20 cellular contexts compared by ENCODE assay signal in genomic region chr14:96581902-96582640, GRCh38.
DNase-seq lines count a peak whose midpoint lies in the region; ATAC-seq and TF ChIP-seq lines count a peak whose summit lies in the region.
"Had no signal": no experiment of that assay in that cellular context is flagged by ENCODE, and none has a peak within 500 bp of the region (broad histone marks: within the 10 kb centered on the region; RNA-seq: fewer than 3 reads in every experiment).

No MANE protein-coding gene starts in this region.

- no peak overlapping the region for H3K4me3 Mint-ChIP-seq in activated CD4-positive, alpha-beta T cell treated with anti-CD3 and anti-CD28 coated beads, Interleukin-2, amount 10 ng/mL, durations not matched to agents 24 days and 14 days
- no peak overlapping the region for H3K4me3 Mint-ChIP-seq in central memory CD8-positive, alpha-beta T cell
- H3K4me3 Mint-ChIP-seq: CD8-positive, alpha-beta T cell had no signal

- H3K4me1 ChIP-seq in osteoblast (ENCODE audit: insufficient read depth, low read length) (no peaks in the 10 kb centered on the region), esophagus squamous epithelium (peaks cover 0 to 25% (median 0%) of the 10 kb centered on the region in 3 donors)

- H3K27me3 Mint-ChIP-seq in activated CD4-positive, alpha-beta T cell treated with anti-CD3 and anti-CD28 coated beads, Interleukin-2, amount 10 ng/mL, durations not matched to agents 24 days and 14 days: peaks cover 17% of the 10 kb centered on the region
- peaks cover 17% of the 10 kb centered on the region for H3K27me3 Mint-ChIP-seq in central memory CD8-positive, alpha-beta T cell

- no peaks in the 10 kb centered on the region for H4K20me1 ChIP-seq in osteoblast (ENCODE audit: insufficient read depth, low read length)

- no peaks in the 10 kb centered on the region for H3K9me3 ChIP-seq in osteoblast (ENCODE audit: low read depth, low read length)
- no peaks in the 10 kb centered on the region for H3K9me3 ChIP-seq in esophagus squamous epithelium
- H3K9me3 ChIP-seq: left ventricle myocardium inferior, ovary, vagina had no signal

- no peak for TF ChIP-seq POLR2A in esophagus squamous epithelium (IDR thresholded peaks at IDR 0.05)

- ATAC-seq in central memory CD8-positive, alpha-beta T cell (replicated peaks; ENCODE audit: extremely low read depth, poor library complexity, severe bottlenecking): no peak
- no peak for ATAC-seq in GM21390 (IDR thresholded peaks at IDR 0.05; ENCODE audit: unreplicated experiment)
- ATAC-seq: CD8-positive, alpha-beta T cell had no signal

- no peaks in the 10 kb centered on the region for H3K27me3 ChIP-seq in H7 (ENCODE audit: control insufficient read depth, insufficient read depth, low read length)
- H3K27me3 ChIP-seq in osteoblast (ENCODE audit: insufficient read depth, low read length): peaks cover 33% of the 10 kb centered on the region
- H3K27me3 ChIP-seq in esophagus squamous epithelium: peaks cover 0 to 31% (median 0%) of the 10 kb centered on the region in 4 donors
- H3K27me3 ChIP-seq: ovary, vagina had no signal

- H2AFZ ChIP-seq in osteoblast (ENCODE audit: low read length): no peak overlapping the region

- H3K27ac Mint-ChIP-seq in activated CD4-positive, alpha-beta T cell treated with anti-CD3 and anti-CD28 coated beads, Interleukin-2, amount 10 ng/mL, durations not matched to agents 24 days and 14 days: no peak overlapping the region
- peak overlapping the region; percentile 10 for H3K27ac Mint-ChIP-seq in central memory CD8-positive, alpha-beta T cell (ENCODE audit: low read depth)
- H3K27ac Mint-ChIP-seq: CD8-positive, alpha-beta T cell; IgD-negative memory B cell had no signal

- no peaks in the 10 kb centered on the region for H3K79me2 ChIP-seq in osteoblast (ENCODE audit: insufficient read depth, low read length)

- no peaks in the 10 kb centered on the region for H3K4me1 Mint-ChIP-seq in activated CD4-positive, alpha-beta T cell treated with anti-CD3 and anti-CD28 coated beads, Interleukin-2, amount 10 ng/mL, durations not matched to agents 24 days and 14 days
- H3K4me1 Mint-ChIP-seq in central memory CD8-positive, alpha-beta T cell: peaks cover 12% of the 10 kb centered on the region

- no peak overlapping the region for H3K27ac ChIP-seq in osteoblast (ENCODE audit: low read depth, low read length)
- H3K27ac ChIP-seq in esophagus squamous epithelium: no peak overlapping the region
- H3K27ac ChIP-seq: left ventricle myocardium inferior, ovary, vagina, VCaP had no signal

- TF ChIP-seq CTCF in osteoblast (IDR thresholded peaks at IDR 0.05; ENCODE audit: extremely low read depth, low read depth, low read length) (no peak), esophagus squamous epithelium (IDR thresholded peaks at IDR 0.05) (no peak)

- no peak overlapping the region for H3K4me2 ChIP-seq in osteoblast (ENCODE audit: insufficient read depth, low read length)

- H3K9me3 Mint-ChIP-seq in activated CD4-positive, alpha-beta T cell treated with anti-CD3 and anti-CD28 coated beads, Interleukin-2, amount 10 ng/mL, durations not matched to agents 24 days and 14 days: no peaks in the 10 kb centered on the region
- H3K9me3 Mint-ChIP-seq in central memory CD8-positive, alpha-beta T cell: no peaks in the 10 kb centered on the region
- H3K9me3 Mint-ChIP-seq: CD8-positive, alpha-beta T cell; IgD-negative memory B cell had no signal

- WGBS in esophagus squamous epithelium, 2 donors: 75 to 77% methylated on average over 10 to 12 of the region's 13 CpGs

- peak; percentile 49 for DNase-seq in activated CD4-positive, alpha-beta T cell treated with anti-CD3 and anti-CD28 coated beads, Interleukin-2, amount 10 ng/mL, durations not matched to agents 24 days and 14 days
- DNase-seq in activated CD4-positive, alpha-beta T cell treated with anti-CD3 and anti-CD28 coated beads for 1 hour: no peak
- DNase-seq in H7 (peak; percentile 70), osteoblast (ENCODE audit: insufficient read length, low spot score, missing footprints) (peak; percentile 81), esophagus squamous epithelium (lab: John Stamatoyannopoulos, UW) (no peak), midbrain (lab: John Stamatoyannopoulos, UW) (no peak)
- DNase-seq in central memory CD8-positive, alpha-beta T cell (ENCODE audit: low spot score in 2 of 2): no peak
- DNase-seq: cerebellar nuclear complex; EL; left ventricle myocardium inferior; MV-4-11; NCI-H2029; NCI-H510A treated with DMSO at 0.1 percent for 48 hours; ovary; stimulated activated CD4-positive, alpha-beta T cell treated with anti-CD3 and anti-CD28 coated beads, Interleukin-2, amount 100 ng/mL, for 48 hours had no signal

- H3K4me3 ChIP-seq in H7 (ENCODE audit: insufficient read depth, low read depth, low read length) (no peak overlapping the region), osteoblast (ENCODE audit: insufficient read depth, low read length) (no peak overlapping the region), esophagus squamous epithelium (no peak overlapping the region)
- H3K4me3 ChIP-seq: left ventricle myocardium inferior, ovary, vagina had no signal

- intact Hi-C loops in activated CD4-positive, alpha-beta T cell treated with anti-CD3 and anti-CD28 coated beads, Interleukin-2, amount 10 ng/mL, durations not matched to agents 24 days and 14 days (cut with micrococcal nuclease): no loop called here
- intact Hi-C loops in esophagus squamous epithelium (cut with DNase I): no loop called here

- no peaks in the 10 kb centered on the region for H3K36me3 Mint-ChIP-seq in activated CD4-positive, alpha-beta T cell treated with anti-CD3 and anti-CD28 coated beads, Interleukin-2, amount 10 ng/mL, durations not matched to agents 24 days and 14 days (ENCODE audit: low read depth)
- H3K36me3 Mint-ChIP-seq in central memory CD8-positive, alpha-beta T cell (ENCODE audit: insufficient read depth): no peaks in the 10 kb centered on the region
- H3K36me3 Mint-ChIP-seq: CD8-positive, alpha-beta T cell; IgD-negative memory B cell had no signal

- no peaks in the 10 kb centered on the region for H3K36me3 ChIP-seq in H7 (replicated peaks; ENCODE audit: control insufficient read depth, insufficient read depth, low read length)
- no peaks in the 10 kb centered on the region for H3K36me3 ChIP-seq in osteoblast (ENCODE audit: insufficient read depth, low read length)
- no peaks in the 10 kb centered on the region for H3K36me3 ChIP-seq in esophagus squamous epithelium
- H3K36me3 ChIP-seq: left ventricle myocardium inferior, ovary, vagina had no signal

Comparison
In these comparisons a context has a peak if more than half of its experiments do, and no peak if none do; other contexts are left out.
1. DNase-seq: peak in activated CD4-positive, alpha-beta T cell treated with anti-CD3 and anti-CD28 coated beads, Interleukin-2, amount 10 ng/mL, durations not matched to agents 24 days and 14 days (single experiment), H7 (single experiment) and osteoblast (single experiment); none in activated CD4-positive, alpha-beta T cell treated with anti-CD3 and anti-CD28 coated beads for 1 hour (single experiment), central memory CD8-positive, alpha-beta T cell (0 of 2), esophagus squamous epithelium (single experiment) and midbrain (single experiment).